8 cellular contexts compared by ENCODE assay signal in the genomic region with DNA sequence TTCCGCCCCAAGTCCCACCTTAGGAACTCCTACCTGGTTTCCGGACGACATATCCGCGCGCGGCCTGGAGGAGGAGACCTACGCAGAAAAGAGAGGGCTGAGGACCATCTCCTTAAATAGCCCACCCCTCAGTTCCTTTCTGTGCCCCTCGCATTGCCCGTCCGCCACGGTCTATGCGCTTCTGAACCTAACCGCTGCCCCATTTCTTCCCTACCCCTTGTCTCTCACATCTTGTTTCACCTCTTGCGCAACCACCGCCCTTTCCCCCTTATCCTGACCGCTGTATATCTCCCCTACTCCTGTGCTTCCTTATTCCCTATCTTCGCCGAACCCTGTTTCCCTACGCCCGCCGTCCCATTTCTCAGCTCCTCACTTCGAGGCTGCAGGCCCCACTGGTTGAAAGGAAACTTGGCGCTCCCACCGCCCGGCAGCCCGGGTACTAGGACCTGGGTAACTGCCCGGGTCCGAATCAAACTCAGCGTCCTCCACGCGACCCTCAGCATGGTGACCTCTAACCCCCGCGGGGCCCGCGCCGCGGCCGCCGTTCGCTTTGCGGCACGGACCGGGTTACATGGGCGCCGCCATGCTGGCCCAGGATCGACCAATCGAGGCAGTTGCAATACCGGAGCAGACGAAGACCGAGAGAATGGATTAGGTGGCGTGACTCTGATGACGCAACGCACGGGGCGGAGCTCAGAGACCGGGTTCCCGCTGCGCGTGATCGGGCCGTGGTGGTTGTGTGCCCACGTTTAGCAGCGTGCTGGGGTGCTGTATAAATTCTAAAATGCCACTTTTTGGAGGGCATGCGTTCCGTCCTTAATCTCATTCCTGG. TPM values are rescaled to one million over a fixed set of nuclear protein-coding genes. Genes with fewer than 3 reads are reported as not detected.
A peak's percentile ranks its signal among the peaks of the same experiment; 100 is the strongest.
DNase-seq lines count a peak whose midpoint lies in the region; ATAC-seq and TF ChIP-seq lines count a peak whose summit lies in the region.

TSS of gene MRPS15 (minus strand) at position 612 of the 832 bp plus-strand sequence. CDS start at position 503, 109 bp downstream.

- ATAC-seq in natural killer cell, result peak; percentile 98 to 100 (median 98)

- CTCF ChIA-PET in RWPE1 (lab: Yijun Ruan, JAX), result no interaction called here

- POLR2A ChIA-PET in RWPE1 (lab: Yijun Ruan, JAX; ENCODE audit: low non-redundant PET), result interaction anchor here (0.7 to 1.0 kb wide), 3 partner anchors 13 to 80 kb away, joined by 3 to 5 read pairs (median 5); partner anchors contain the start of gene OSCP1

- DNase-seq in Daoy (ENCODE audit: low read depth), result peak; percentile 97
- peak; percentile 83 for DNase-seq in GOT3 (lab: John Stamatoyannopoulos, UW)
- peak; percentile 74 for DNase-seq in LNCaP clone FGC (ENCODE audit: low read depth)
- DNase-seq in RWPE1 (ENCODE audit: low spot score), result peak; percentile 93
- peak; percentile 93 for DNase-seq in activated T-helper 2 cell treated with anti-CD3 and anti-CD28 coated beads, Interferon-gamma antibody, Interleukin-2, Interleukin-4, amounts not matched to agents 10 μg/mL and 5 μg/mL and 100 μg/mL, durations not matched to agents 14 hours and 24 hours and 36 hours (ENCODE audit: low spot score)
- DNase-seq in fibroblast of mammary gland (ENCODE audit: low read depth), result peak; percentile 96
- peak; percentile 96 for DNase-seq in natural killer cell
- DNase-seq in stimulated activated naive CD4-positive, alpha-beta T cell treated with Interleukin-2 at 50 U/mL for 16 hours (lab: John Stamatoyannopoulos, UW), result peak; percentile 95

- peaks cover 25% of the 10 kb centered on the region for H3K4me1 Mint-ChIP-seq in activated T-helper 2 cell treated with anti-CD3 and anti-CD28 coated beads, Interferon-gamma antibody, Interleukin-2, Interleukin-4, amounts not matched to agents 10 μg/mL and 5 μg/mL and 100 μg/mL, durations not matched to agents 14 hours and 24 hours and 36 hours (ENCODE audit: low read depth)
- H3K4me1 Mint-ChIP-seq in natural killer cell, result peaks cover 22 to 27% of the 10 kb centered on the region in 2 donors

- H3K4me3 Mint-ChIP-seq in activated T-helper 2 cell treated with anti-CD3 and anti-CD28 coated beads, Interferon-gamma antibody, Interleukin-2, Interleukin-4, amounts not matched to agents 10 μg/mL and 5 μg/mL and 100 μg/mL, durations not matched to agents 14 hours and 24 hours and 36 hours (ENCODE audit: low read depth), result peak within 1 kb of the TSS; percentile 99
- H3K4me3 Mint-ChIP-seq in natural killer cell, result peak within 1 kb of the TSS; percentile 99

- no peak for TF ChIP-seq CTCF in LNCaP clone FGC (IDR thresholded peaks at IDR 0.05; ENCODE audit: control insufficient read depth, extremely low read depth, insufficient read depth)
- no peak for TF ChIP-seq CTCF in RWPE1 (conservative IDR thresholded peaks at IDR 0.05; ENCODE audit: low read depth)
- TF ChIP-seq CTCF in fibroblast of mammary gland (conservative IDR thresholded peaks at IDR 0.05; ENCODE audit: control insufficient read depth, insufficient read depth, low read depth, low read length), result no peak
- no peak for TF ChIP-seq CTCF in natural killer cell (IDR thresholded peaks at IDR 0.05)

- H3K4me3 ChIP-seq in LNCaP clone FGC (ENCODE audit: low read depth, low read length) (peak within 1 kb of the TSS; percentile 99), fibroblast of mammary gland (ENCODE audit: control insufficient read depth, low read depth, low read length) (peak within 1 kb of the TSS; percentile 96)

- H3K27me3 Mint-ChIP-seq in activated T-helper 2 cell treated with anti-CD3 and anti-CD28 coated beads, Interferon-gamma antibody, Interleukin-2, Interleukin-4, amounts not matched to agents 10 μg/mL and 5 μg/mL and 100 μg/mL, durations not matched to agents 14 hours and 24 hours and 36 hours (ENCODE audit: low read depth), result no peaks in the 10 kb centered on the region
- no peaks in the 10 kb centered on the region for H3K27me3 Mint-ChIP-seq in natural killer cell (ENCODE audit: low read depth in 2 of 2)

- H3K36me3 Mint-ChIP-seq in activated T-helper 2 cell treated with anti-CD3 and anti-CD28 coated beads, Interferon-gamma antibody, Interleukin-2, Interleukin-4, amounts not matched to agents 10 μg/mL and 5 μg/mL and 100 μg/mL, durations not matched to agents 14 hours and 24 hours and 36 hours (ENCODE audit: low read depth), result peaks cover 39% of the 10 kb centered on the region
- peaks cover 15% of the 10 kb centered on the region for H3K36me3 Mint-ChIP-seq in natural killer cell

- H3K27ac Mint-ChIP-seq in activated T-helper 2 cell treated with anti-CD3 and anti-CD28 coated beads, Interferon-gamma antibody, Interleukin-2, Interleukin-4, amounts not matched to agents 10 μg/mL and 5 μg/mL and 100 μg/mL, durations not matched to agents 14 hours and 24 hours and 36 hours, result peak within 1 kb of the TSS; percentile 95
- H3K27ac Mint-ChIP-seq in natural killer cell, result peak within 1 kb of the TSS; percentile 90 to 96

- H3K27ac ChIP-seq in RWPE1, result peak within 1 kb of the TSS; percentile 84

- H3K9me3 Mint-ChIP-seq in activated T-helper 2 cell treated with anti-CD3 and anti-CD28 coated beads, Interferon-gamma antibody, Interleukin-2, Interleukin-4, amounts not matched to agents 10 μg/mL and 5 μg/mL and 100 μg/mL, durations not matched to agents 14 hours and 24 hours and 36 hours, result no peaks in the 10 kb centered on the region
- H3K9me3 Mint-ChIP-seq in natural killer cell, result no peaks in the 10 kb centered on the region

- intact Hi-C loops in activated T-helper 2 cell treated with anti-CD3 and anti-CD28 coated beads, Interferon-gamma antibody, Interleukin-2, Interleukin-4, amounts not matched to agents 10 μg/mL and 5 μg/mL and 100 μg/mL, durations not matched to agents 14 hours and 24 hours and 36 hours (cut with micrococcal nuclease), result loop anchor here (1.0 to 5.0 kb wide), 2 partner anchors 14 to 67 kb away; partner anchors contain the start of genes LSM10 and OSCP1
- intact Hi-C loops in natural killer cell (cut with micrococcal nuclease), result loop anchor here (1.0 kb wide), 2 partner anchors 14 to 315 kb away; partner anchors contain the start of genes OSCP1 and TRAPPC3

RNA-seq across cellular contexts. Expression of gene MRPS15, which starts in this region (rescaled TPM):
- total RNA-seq in Daoy (2014; rRNA removed; shearing (Covaris generic)), result 77.7 and 94.6 TPM in 2 replicates
- total RNA-seq in activated T-helper 2 cell treated with anti-CD3 and anti-CD28 coated beads, Interferon-gamma antibody, Interleukin-2, Interleukin-4, amounts not matched to agents 10 μg/mL and 5 μg/mL and 100 μg/mL, durations not matched to agents 14 hours and 24 hours and 36 hours, result 117 and 123 TPM in 2 replicates
- 10 to 100 TPM; 28.2 to 38.2 (median 32.0) TPM for total RNA-seq in natural killer cell

Comparison
In these comparisons a context has a peak if more than half of its experiments do, and no peak if none do; other contexts are left out.
1. Peak in every context shown above with its lines: DNase-seq, ATAC-seq, H3K4me3 ChIP-seq and H3K27ac ChIP-seq.